In the genomic region with DNA sequence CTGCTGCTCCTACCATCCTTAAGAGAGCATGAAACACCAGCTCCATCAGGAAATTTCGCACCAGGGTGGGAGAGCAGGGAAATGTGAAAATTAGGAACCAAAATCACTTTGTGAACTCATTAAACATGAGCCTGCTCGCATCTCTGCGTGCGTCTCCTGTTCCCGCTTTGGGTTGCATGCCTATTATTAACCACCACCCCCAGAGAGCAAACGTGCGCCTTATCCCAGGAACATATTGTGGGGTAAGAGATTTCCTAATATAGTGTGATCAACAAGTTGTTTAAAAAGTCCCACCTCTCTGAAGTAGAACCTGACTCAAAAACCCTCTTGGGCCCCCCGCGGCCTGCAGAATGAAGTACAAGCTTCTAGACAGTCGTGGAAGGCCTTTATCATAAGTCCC, we compare ENCODE assay signal across 31 cellular contexts.
A peak's percentile ranks its signal among the peaks of the same experiment; 100 is the strongest.
DNase-seq lines count a peak whose midpoint lies in the region; ATAC-seq lines count a peak whose summit lies in the region.
"Had no signal": no experiment of that assay in that cellular context is flagged by ENCODE, and none has a peak within 500 bp of the region (broad histone marks: within the 10 kb centered on the region; RNA-seq: fewer than 3 reads in every experiment).

No MANE protein-coding gene starts in this region.

- DNase-seq in caudate nucleus (lab: John Stamatoyannopoulos, UW) = peak in 34 of 61 donors; percentile 1 to 86 (median 28)
- DNase-seq in head of caudate nucleus = peak in 39 of 42 donors; percentile 20 to 84 (median 53)
- peak; percentile 49 for DNase-seq in putamen (ENCODE audit: low spot score)
- DNase-seq in stimulated activated naive CD8-positive, alpha-beta T cell treated with anti-CD3 and anti-CD28 coated beads, Interleukin-15, Interleukin-2, amounts not matched to agents 100 U/mL and 50 U/mL, for 24 hours = no peak
- DNase-seq in NCI-H2107 treated with DMSO at 0.1 percent for 48 hours (lab: John Stamatoyannopoulos, UW; ENCODE audit: unreplicated experiment) = no peak
- DNase-seq: 8988T; ACHN; AML-193; BE2C; C1 segment of cervical spinal cord; Caco-2; Calu3; CD4-positive, alpha-beta memory T cell; CD4-positive, alpha-beta T cell; CD4-positive, CD25-positive, alpha-beta regulatory T cell; CD8-positive, alpha-beta memory T cell; CD8-positive, alpha-beta T cell; COR-L47; DMS 273 treated with DMSO at 0.1 percent for 48 hours; DMS153; DMS53; DMS79; DMS79 treated with DMSO at 0.1 percent for 48 hours; DND-41; EL had no signal

- intact Hi-C loops in head of caudate nucleus (cut with DNase I) = no loop called here

- peak overlapping the region; percentile 36 for H3K27ac ChIP-seq in caudate nucleus (ENCODE audit: low read depth, low read length)
- H3K27ac ChIP-seq: 22Rv1; A549; BLaER1; BLaER1 treated with 17β-estradiol and CSF1 and Interleukin-3, amounts not matched to agents 10 nM and 100 nM; C4-2B had no signal

- ATAC-seq in stimulated activated naive CD8-positive, alpha-beta T cell treated with anti-CD3 and anti-CD28 coated beads, Interleukin-15, Interleukin-2, amounts not matched to agents 100 U/mL and 50 U/mL, for 24 hours = no peak
- ATAC-seq in HG03521 (IDR thresholded peaks at IDR 0.05; ENCODE audit: unreplicated experiment) = no peak
- ATAC-seq: A549; CD8-positive, alpha-beta T cell had no signal

Comparison
In these comparisons a context has a peak if more than half of its experiments do, and no peak if none do; other contexts are left out.
1. DNase-seq: peak in caudate nucleus (34 of 61), head of caudate nucleus (39 of 42) and putamen (single experiment); none in stimulated activated naive CD8-positive, alpha-beta T cell treated with anti-CD3 and anti-CD28 coated beads, Interleukin-15, Interleukin-2, amounts not matched to agents 100 U/mL and 50 U/mL, for 24 hours (single experiment) and NCI-H2107 treated with DMSO at 0.1 percent for 48 hours (single experiment).